Comparison of ENCODE assay signal across 1 cellular context in the genomic region with DNA sequence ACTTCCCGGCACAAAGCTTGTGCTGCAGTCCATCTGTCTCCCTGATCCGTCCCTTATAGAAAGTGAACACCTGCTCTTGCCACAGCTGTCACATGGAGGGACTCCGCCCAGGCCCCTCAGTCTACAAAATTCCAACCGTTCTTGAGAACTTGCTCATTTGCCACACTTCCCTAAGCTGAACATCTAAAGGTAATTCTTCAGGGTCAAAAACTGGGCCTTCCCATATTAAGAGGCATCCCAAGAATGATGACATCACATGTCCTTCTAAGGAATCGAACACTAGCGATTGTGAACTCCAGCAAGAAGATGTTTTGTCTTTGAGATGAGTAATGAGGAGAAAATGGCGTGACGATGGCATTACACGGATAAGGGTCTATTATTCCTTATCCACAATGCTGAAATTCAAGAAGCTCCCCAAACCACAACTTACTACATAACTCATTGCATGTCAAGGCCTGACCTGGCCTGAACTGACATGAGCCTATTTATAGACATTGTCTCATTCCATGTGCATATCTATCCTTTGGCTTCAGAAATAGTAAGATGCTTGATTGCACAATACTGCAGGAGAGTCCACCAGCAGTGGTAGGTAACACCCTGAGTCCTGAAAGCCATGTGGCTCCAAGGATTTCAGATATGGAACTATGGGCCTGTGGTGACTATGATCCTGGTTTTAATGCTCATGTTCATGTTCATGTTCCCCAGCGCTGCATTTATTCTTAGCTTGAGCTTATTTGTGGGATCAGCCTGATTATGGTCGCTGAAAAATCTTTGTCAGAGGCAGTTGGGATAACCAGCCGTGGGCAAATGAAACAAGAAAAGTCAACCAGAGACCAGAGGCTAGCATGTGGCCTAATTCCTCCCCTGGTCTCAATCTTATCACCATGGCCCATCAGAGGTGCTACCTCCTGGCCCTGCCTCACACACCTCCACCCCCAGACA.
TF ChIP-seq lines count a peak whose summit lies in the region.

No MANE protein-coding gene starts in this region.

TF ChIP-seq in IMR-90, 13 proteins besides CTCF, POLR2A, EP300 and RAD21:
- no peak for TF ChIP-seq MAZ (IDR thresholded peaks at IDR 0.05; ENCODE audit: borderline replicate concordance, low read depth, low read length)
- no peak for TF ChIP-seq CHD1 (IDR thresholded peaks at IDR 0.05; ENCODE audit: low read depth, low read length)
- no peak for TF ChIP-seq RFX5 (IDR thresholded peaks at IDR 0.05; ENCODE audit: low read depth, low read length)
- no peak for TF ChIP-seq SMC3 (IDR thresholded peaks at IDR 0.05; ENCODE audit: low read depth, low read length)
- TF ChIP-seq MAFK (IDR thresholded peaks at IDR 0.05; ENCODE audit: low read depth, low read length) = no peak
- peak; percentile 100 for TF ChIP-seq CEBPB (IDR thresholded peaks at IDR 0.05; ENCODE audit: low read depth, low read length)
- TF ChIP-seq, protein P1, sequence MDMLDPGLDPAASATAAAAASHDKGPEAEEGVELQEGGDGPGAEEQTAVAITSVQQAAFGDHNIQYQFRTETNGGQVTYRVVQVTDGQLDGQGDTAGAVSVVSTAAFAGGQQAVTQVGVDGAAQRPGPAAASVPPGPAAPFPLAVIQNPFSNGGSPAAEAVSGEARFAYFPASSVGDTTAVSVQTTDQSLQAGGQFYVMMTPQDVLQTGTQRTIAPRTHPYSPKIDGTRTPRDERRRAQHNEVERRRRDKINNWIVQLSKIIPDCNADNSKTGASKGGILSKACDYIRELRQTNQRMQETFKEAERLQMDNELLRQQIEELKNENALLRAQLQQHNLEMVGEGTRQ (IDR thresholded peaks at IDR 0.05; ENCODE audit: low read depth, low read length) = no peak
- TF ChIP-seq, protein P2, sequence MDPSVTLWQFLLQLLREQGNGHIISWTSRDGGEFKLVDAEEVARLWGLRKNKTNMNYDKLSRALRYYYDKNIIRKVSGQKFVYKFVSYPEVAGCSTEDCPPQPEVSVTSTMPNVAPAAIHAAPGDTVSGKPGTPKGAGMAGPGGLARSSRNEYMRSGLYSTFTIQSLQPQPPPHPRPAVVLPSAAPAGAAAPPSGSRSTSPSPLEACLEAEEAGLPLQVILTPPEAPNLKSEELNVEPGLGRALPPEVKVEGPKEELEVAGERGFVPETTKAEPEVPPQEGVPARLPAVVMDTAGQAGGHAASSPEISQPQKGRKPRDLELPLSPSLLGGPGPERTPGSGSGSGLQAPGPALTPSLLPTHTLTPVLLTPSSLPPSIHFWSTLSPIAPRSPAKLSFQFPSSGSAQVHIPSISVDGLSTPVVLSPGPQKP (IDR thresholded peaks at IDR 0.05; ENCODE audit: borderline replicate concordance, low read depth, low read length) = no peak
- TF ChIP-seq MXI1 (IDR thresholded peaks at IDR 0.05; ENCODE audit: borderline replicate concordance, low read depth, low read length) = 0 out of 2 replicates have a peak, but pooled peaks have one; percentile 35
- TF ChIP-seq RCOR1 (IDR thresholded peaks at IDR 0.05; ENCODE audit: insufficient replicate concordance, low read length) = no peak
- TF ChIP-seq NFE2L2 (IDR thresholded peaks at IDR 0.05; ENCODE audit: low read depth, low read length) = no peak
- TF ChIP-seq FOS (IDR thresholded peaks at IDR 0.05; ENCODE audit: low read depth, low read length) = peak; percentile 17; the same call in 1 of the 2 replicates
- TF ChIP-seq BHLHE40 (IDR thresholded peaks at IDR 0.05; ENCODE audit: low read depth, low read length) = 0 out of 2 replicates have a peak, but pooled peaks have one; percentile 3
TF ChIP-seq in IMR-90: peak in this region for 4.
